Comparison of ENCODE assay signal across 17 cellular contexts in the genomic region with DNA sequence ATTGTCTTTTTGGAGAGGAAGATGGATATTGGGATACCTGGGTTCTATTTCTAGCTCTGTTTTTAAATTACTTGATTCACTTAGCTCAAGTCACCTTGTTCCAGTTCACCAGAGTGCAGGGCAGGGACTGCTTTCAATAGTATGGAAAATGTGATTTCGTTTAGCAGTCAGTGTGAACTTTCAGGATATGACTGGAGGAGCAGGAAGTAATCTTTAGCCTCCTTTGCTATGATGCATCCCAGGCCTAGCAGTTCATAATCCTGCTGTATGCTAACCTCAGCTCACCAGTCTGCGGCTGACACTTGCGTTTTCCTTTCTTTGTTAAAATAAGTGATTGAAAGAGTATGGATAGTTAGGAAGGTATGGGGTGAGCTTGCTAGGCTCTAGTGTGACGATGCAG.
DNase-seq lines count a peak whose midpoint lies in the region; ATAC-seq, FAIRE-seq and TF ChIP-seq lines count a peak whose summit lies in the region.
"Had no signal": no experiment of that assay in that cellular context is flagged by ENCODE, and none has a peak within 500 bp of the region (broad histone marks: within the 10 kb centered on the region; RNA-seq: fewer than 3 reads in every experiment).

No MANE protein-coding gene starts in this region.

- no peak for TF ChIP-seq CTCF in endothelial cell (IDR thresholded peaks at IDR 0.05; ENCODE audit: unreplicated experiment)
- no peak for TF ChIP-seq CTCF in GM13976 (IDR thresholded peaks at IDR 0.05; ENCODE audit: borderline replicate concordance, control extremely low read depth, extremely low read depth, insufficient read depth, missing control alignments)
- no peak for TF ChIP-seq CTCF in D721Med (IDR thresholded peaks at IDR 0.05; ENCODE audit: insufficient read depth, missing control alignments)

- no peaks in the 10 kb centered on the region for H3K9me3 Mint-ChIP-seq in activated naive CD8-positive, alpha-beta T cell treated with anti-CD3 and anti-CD28 coated beads, Interleukin-2, amount 50 U/mL, for 24 hours
- no peaks in the 10 kb centered on the region for H3K9me3 Mint-ChIP-seq in activated naive CD8-positive, alpha-beta T cell treated with anti-CD3 and anti-CD28 coated beads for 36 hours
- no peaks in the 10 kb centered on the region for H3K9me3 Mint-ChIP-seq in endothelial cell (ENCODE audit: unreplicated experiment)

- in situ Hi-C loops in GM13976 (cut with MboI; ENCODE audit: low sequenced_read_pairs, unreplicated experiment), result no loop called here

- H3K36me3 Mint-ChIP-seq in activated naive CD8-positive, alpha-beta T cell treated with anti-CD3 and anti-CD28 coated beads, Interleukin-2, amount 50 U/mL, for 24 hours (ENCODE audit: low read depth), result peaks cover 2% of the 10 kb centered on the region
- peaks cover 20% of the 10 kb centered on the region for H3K36me3 Mint-ChIP-seq in activated naive CD8-positive, alpha-beta T cell treated with anti-CD3 and anti-CD28 coated beads for 36 hours
- H3K36me3 Mint-ChIP-seq in endothelial cell (ENCODE audit: low read depth, unreplicated experiment), result no peaks in the 10 kb centered on the region

- peaks cover 46% of the 10 kb centered on the region for H3K4me1 Mint-ChIP-seq in activated naive CD8-positive, alpha-beta T cell treated with anti-CD3 and anti-CD28 coated beads, Interleukin-2, amount 50 U/mL, for 24 hours
- H3K4me1 Mint-ChIP-seq in activated naive CD8-positive, alpha-beta T cell treated with anti-CD3 and anti-CD28 coated beads for 36 hours, result peaks cover 36% of the 10 kb centered on the region
- H3K4me1 Mint-ChIP-seq in endothelial cell (ENCODE audit: unreplicated experiment), result peaks cover 19% of the 10 kb centered on the region

- FAIRE-seq in D721Med (lab: Jason Lieb, UNC), result no peak
- FAIRE-seq: GM12892 had no signal

- DNase-seq in activated naive CD8-positive, alpha-beta T cell treated with anti-CD3 and anti-CD28 coated beads, Interleukin-2, amount 50 U/mL, for 24 hours, result no peak
- no peak for DNase-seq in activated naive CD8-positive, alpha-beta T cell treated with anti-CD3 and anti-CD28 coated beads for 36 hours
- peak; percentile 50 for DNase-seq in ELR (ENCODE audit: low read depth)
- no peak for DNase-seq in endothelial cell (ENCODE audit: low spot score)
- DNase-seq in lung microvascular endothelial cell (ENCODE audit: low read depth in 2 of 2), result peak; percentile 92 to 93
- DNase-seq in GM13976 (ENCODE audit: low spot score), result no peak
- no peak for DNase-seq in D721Med (ENCODE audit: insufficient read length, low spot score)
- DNase-seq: DMS 273 treated with DMSO at 0.1 percent for 48 hours, Karpas-422, MG63, NCI-H1092, NCI-H146, NCI-H2107, NCI-H2227 treated with DMSO at 0.1 percent for 48 hours, NCI-H524 treated with DMSO at 0.1 percent for 48 hours had no signal

- H3K4me3 Mint-ChIP-seq in activated naive CD8-positive, alpha-beta T cell treated with anti-CD3 and anti-CD28 coated beads, Interleukin-2, amount 50 U/mL, for 24 hours, result no peak overlapping the region
- H3K4me3 Mint-ChIP-seq in activated naive CD8-positive, alpha-beta T cell treated with anti-CD3 and anti-CD28 coated beads for 36 hours, result no peak overlapping the region
- H3K4me3 Mint-ChIP-seq in endothelial cell (ENCODE audit: unreplicated experiment), result no peak overlapping the region

- no peaks in the 10 kb centered on the region for H3K27me3 Mint-ChIP-seq in activated naive CD8-positive, alpha-beta T cell treated with anti-CD3 and anti-CD28 coated beads, Interleukin-2, amount 50 U/mL, for 24 hours
- no peaks in the 10 kb centered on the region for H3K27me3 Mint-ChIP-seq in activated naive CD8-positive, alpha-beta T cell treated with anti-CD3 and anti-CD28 coated beads for 36 hours
- H3K27me3 Mint-ChIP-seq in endothelial cell (ENCODE audit: unreplicated experiment), result no peaks in the 10 kb centered on the region

- ATAC-seq in activated naive CD8-positive, alpha-beta T cell treated with anti-CD3 and anti-CD28 coated beads, Interleukin-2, amount 50 U/mL, for 24 hours, result peak; percentile 42
- no peak for ATAC-seq in GM19328 (IDR thresholded peaks at IDR 0.05; ENCODE audit: unreplicated experiment)

- no peak overlapping the region for H3K27ac Mint-ChIP-seq in activated naive CD8-positive, alpha-beta T cell treated with anti-CD3 and anti-CD28 coated beads, Interleukin-2, amount 50 U/mL, for 24 hours
- no peak overlapping the region for H3K27ac Mint-ChIP-seq in activated naive CD8-positive, alpha-beta T cell treated with anti-CD3 and anti-CD28 coated beads for 36 hours
- peak overlapping the region; percentile 40 for H3K27ac Mint-ChIP-seq in endothelial cell (ENCODE audit: unreplicated experiment)

Comparison
In these comparisons a context has a peak if more than half of its experiments do, and no peak if none do; other contexts are left out.
1. DNase-seq: peak in ELR (single experiment) and lung microvascular endothelial cell (2 of 2); none in activated naive CD8-positive, alpha-beta T cell treated with anti-CD3 and anti-CD28 coated beads, Interleukin-2, amount 50 U/mL, for 24 hours (single experiment), activated naive CD8-positive, alpha-beta T cell treated with anti-CD3 and anti-CD28 coated beads for 36 hours (single experiment), endothelial cell (single experiment), GM13976 (single experiment) and D721Med (single experiment).